ENCODE assay signal across 9 cellular contexts in the genomic region with DNA sequence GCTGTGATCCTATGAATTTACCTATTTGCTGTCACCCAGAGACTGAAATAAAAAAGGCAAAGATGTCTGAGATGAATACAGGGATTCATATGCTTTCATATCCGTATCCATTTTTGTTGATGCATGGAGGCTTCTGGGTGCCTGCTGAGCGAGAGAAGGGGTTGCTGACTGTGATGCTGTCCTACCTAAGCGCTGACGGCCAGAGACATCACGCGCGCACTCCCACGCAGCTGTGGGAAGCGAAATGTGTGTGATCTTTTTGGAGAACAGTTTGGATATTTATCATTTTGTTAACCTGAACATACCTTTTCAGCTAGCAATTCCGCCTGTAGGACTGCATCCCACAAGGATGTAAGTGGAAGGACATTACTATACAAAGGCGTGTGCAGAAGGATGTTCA. TPM values are rescaled to one million over a fixed set of nuclear protein-coding genes. Genes with fewer than 3 reads are reported as not detected.
"Had no signal": no experiment of that assay in that cellular context is flagged by ENCODE, and none has a peak within 500 bp of the region (broad histone marks: within the 10 kb centered on the region; RNA-seq: fewer than 3 reads in every experiment).

No MANE protein-coding gene starts in this region.

- H3K27ac ChIP-seq: GM23248 had no signal

- H3K4me1 Mint-ChIP-seq: IgD-negative memory B cell had no signal

- H3K9me3 Mint-ChIP-seq: H9, IgD-negative memory B cell had no signal

- H2AFZ ChIP-seq: GM23248 had no signal

- FAIRE-seq: H1, H54, HTR-8/SVneo had no signal

- H3K36me3 Mint-ChIP-seq: IgD-negative memory B cell had no signal

- H3K4me3 ChIP-seq: GM23248 had no signal

- H3K9ac ChIP-seq: GM23248 had no signal

- H3K27ac Mint-ChIP-seq: H9, IgD-negative memory B cell had no signal

- DNase-seq: GM23248, H9, HCEC 1CT, KBM-7 had no signal

- H3K4me3 Mint-ChIP-seq: H9, IgD-negative memory B cell had no signal

RNA-seq across cellular contexts. Expression of a gene that starts 23.9 kb away (rescaled TPM):
- total RNA-seq: HT-29 had no signal
- polyA plus RNA-seq: IgD-negative memory B cell had no signal
